Comparison of ENCODE assay signal across 8 cellular contexts in the genomic region with DNA sequence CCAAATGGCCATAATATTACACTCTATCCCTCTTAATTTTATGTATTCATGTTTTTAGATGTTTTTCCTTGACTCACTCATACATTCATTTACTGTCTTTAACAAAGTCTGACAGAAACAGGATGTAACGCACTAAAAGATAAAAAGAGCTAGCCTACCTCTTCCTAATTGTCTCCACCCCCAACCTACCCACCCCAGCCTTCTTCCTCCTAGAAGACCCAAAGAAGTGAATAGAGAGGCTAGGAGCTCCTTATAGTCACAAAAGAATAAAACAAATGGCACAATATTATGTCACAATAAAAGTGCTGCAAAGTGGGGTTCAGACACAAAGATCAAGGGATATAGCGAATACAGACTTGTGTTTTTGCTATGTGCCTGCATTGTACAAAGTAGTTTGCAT. TPM values are rescaled to one million over a fixed set of nuclear protein-coding genes. Genes with fewer than 3 reads are reported as not detected.
DNase-seq lines count a peak whose midpoint lies in the region; ATAC-seq and TF ChIP-seq lines count a peak whose summit lies in the region.

No MANE protein-coding gene starts in this region.

- ATAC-seq in T-cell (replicated peaks in 1 of 4) (no peak), HG03442 (IDR thresholded peaks at IDR 0.05; ENCODE audit: unreplicated experiment) (no peak)

- H3K27ac Mint-ChIP-seq in T-cell: peak overlapping the region; percentile 97 to 99

- H3K36me3 ChIP-seq in sigmoid colon: peaks cover 0 to 38% (median 13%) of the 10 kb centered on the region in 4 donors

- TF ChIP-seq EP300 in sigmoid colon (IDR thresholded peaks at IDR 0.05): no peak

- 8 to 17% methylated on average over 2 of the region's 2 CpGs for WGBS in sigmoid colon, 2 donors

- no peak for TF ChIP-seq CTCF in GM12865 (IDR thresholded peaks at IDR 0.05; ENCODE audit: insufficient read depth, low read depth, low read length, missing control alignments)
- TF ChIP-seq CTCF in fibroblast of mammary gland (conservative IDR thresholded peaks at IDR 0.05; ENCODE audit: control insufficient read depth, insufficient read depth, low read depth, low read length): no peak
- no peak for TF ChIP-seq CTCF in sigmoid colon (IDR thresholded peaks at IDR 0.05)
- TF ChIP-seq CTCF in RWPE1 (conservative IDR thresholded peaks at IDR 0.05; ENCODE audit: low read depth): no peak

- H3K4me1 Mint-ChIP-seq in T-cell: peaks cover 33 to 40% (median 39%) of the 10 kb centered on the region in 3 donors

- H3K27me3 ChIP-seq in sigmoid colon: no peaks in the 10 kb centered on the region

- CTCF ChIA-PET in T-cell (lab: Charles Lee) (interaction anchor here in 1 of 2 donors (1.2 to 1.5 kb wide), 3 partner anchors 32 to 346 kb away, joined by 3 to 4 read pairs (median 4); a partner anchor contains a TSS), RWPE1 (lab: Yijun Ruan, JAX) (interaction anchor here (1.0 kb wide), 1 partner anchor 291 kb away, joined by 3 read pairs; no protein-coding TSS in a partner anchor)

- TF ChIP-seq POLR2A in sigmoid colon (IDR thresholded peaks at IDR 0.05): no peak

- H3K9me3 ChIP-seq in sigmoid colon: no peaks in the 10 kb centered on the region

- H3K27ac ChIP-seq in sigmoid colon (peak overlapping the region; percentile 90 to 96 (median 92)), RWPE1 (no peak overlapping the region)

- peaks cover 0 to 21% (median 16%) of the 10 kb centered on the region in 4 donors for H3K4me1 ChIP-seq in sigmoid colon

- POLR2A ChIA-PET in T-cell (lab: Charles Lee) (no interaction called here), RWPE1 (lab: Yijun Ruan, JAX; ENCODE audit: low non-redundant PET) (interaction anchor here (1.0 kb wide), 1 partner anchor 123 kb away, joined by 3 read pairs; no protein-coding TSS in a partner anchor)

- no peaks in the 10 kb centered on the region for H3K9me3 Mint-ChIP-seq in T-cell

- intact Hi-C loops in sigmoid colon (cut with DNase I): loop anchor here (10.0 kb wide), 1 partner anchor 440 kb away; a partner anchor contains a TSS

- peak overlapping the region; percentile 92 to 96 (median 96) for H3K4me3 Mint-ChIP-seq in T-cell

- peaks cover 26% of the 10 kb centered on the region for H3K36me3 Mint-ChIP-seq in T-cell

- H3K27me3 Mint-ChIP-seq in T-cell: no peaks in the 10 kb centered on the region

- peak overlapping the region; percentile 93 for H3K4me3 ChIP-seq in GM12865 (ENCODE audit: low read depth, low read length)
- H3K4me3 ChIP-seq in fibroblast of mammary gland (ENCODE audit: control insufficient read depth, low read depth, low read length): peak overlapping the region; percentile 83
- H3K4me3 ChIP-seq in sigmoid colon: peak overlapping the region; percentile 66 to 84 (median 71)

- DNase-seq in GM12865 (ENCODE audit: low read depth) (no peak), T-cell (peak in 2 of 34 experiments; percentile 3 to 7), fibroblast of mammary gland (ENCODE audit: low read depth) (no peak), sigmoid colon (no peak), RWPE1 (ENCODE audit: low spot score) (no peak), HuH-7 (ENCODE audit: low spot score) (no peak), NCI-H446 treated with DMSO at 0.1 percent for 48 hours (lab: John Stamatoyannopoulos, UW) (no peak)

RNA-seq across cellular contexts. Expression of a gene that starts 0.7 kb away (rescaled TPM):
- total RNA-seq in T-cell (10 to 100 TPM; 51.4 to 83.2 (median 73.9) TPM), sigmoid colon (10 to 100 TPM; 23.9 to 32.1 (median 28.2) TPM)
- polyA plus RNA-seq in sigmoid colon: 10 to 100 TPM in 2 of 3 donors, 1 to 10 TPM in 1; 7.9 to 20.4 (median 13.2) TPM

RNA-seq across cellular contexts. Expression of a gene that starts 1.3 kb away (rescaled TPM):
- total RNA-seq in T-cell (1 to 10 TPM; 1.9 to 5.0 (median 4.3) TPM), sigmoid colon (10 to 100 TPM in 1 of 4 donors, 1 to 10 TPM in 3; 1.8 to 11.9 (median 5.2) TPM)
- polyA plus RNA-seq in sigmoid colon: 1 to 10 TPM in 1 of 3 donors, under 1 TPM in 2; 0.60 to 2.4 (median 0.69) TPM

RNA-seq across cellular contexts. Expression of a gene that starts 31.0 kb away (rescaled TPM):
- total RNA-seq in T-cell: 100 to 1,000 TPM in 3 of 5 donors, 10 to 100 TPM in 2; 70.5 to 124 (median 113) TPM
- 10 to 100 TPM; 61.4 to 62.4 (median 62.2) TPM for total RNA-seq in sigmoid colon
- 10 to 100 TPM in 2 of 3 donors, 1 to 10 TPM in 1; 9.0 to 45.2 (median 13.6) TPM for polyA plus RNA-seq in sigmoid colon
